ENCODE assay signal across 10 cellular contexts in genomic region chr12:110338754-110339153, GRCh38. TPM values are rescaled to one million over a fixed set of nuclear protein-coding genes. Genes with fewer than 3 reads are reported as not detected.
DNase-seq lines count a peak whose midpoint lies in the region; ATAC-seq and TF ChIP-seq lines count a peak whose summit lies in the region.
"Had no signal": no experiment of that assay in that cellular context is flagged by ENCODE, and none has a peak within 500 bp of the region (broad histone marks: within the 10 kb centered on the region; RNA-seq: fewer than 3 reads in every experiment).

No MANE protein-coding gene starts in this region.

- TF ChIP-seq CTCF in DOHH2 (IDR thresholded peaks at IDR 0.05; ENCODE audit: low read depth, low read length, poor library complexity, severe bottlenecking) (peak; percentile 35), HCT116 (IDR thresholded peaks at IDR 0.05 in 2 of 3, conservative IDR thresholded peaks at IDR 0.05 in 1 of 3; ENCODE audit: borderline replicate concordance in 1 of 3, insufficient read depth in 1 of 3, low read depth in 2 of 3, low read length in 2 of 3) (peak in 1 of 3 experiments; percentile 44; a peak in 2 of 6 replicates), mucosa of descending colon (IDR thresholded peaks at IDR 0.05) (no peak), GM13976 (IDR thresholded peaks at IDR 0.05; ENCODE audit: borderline replicate concordance, control extremely low read depth, extremely low read depth, insufficient read depth, missing control alignments) (no peak)

- H4K20me1 ChIP-seq in DOHH2 (ENCODE audit: control insufficient read depth, insufficient read depth, low read depth, low read length) (no peaks in the 10 kb centered on the region; the same call in 1 of the 2 replicates), HCT116 (ENCODE audit: insufficient read depth) (no peaks in the 10 kb centered on the region)

- no TSS peak for BruUV-seq in HCT116 (replicated peaks; lab: Mats Ljungman, UMichigan)

- no peaks in the 10 kb centered on the region for H3K27me3 ChIP-seq in DOHH2 (ENCODE audit: control insufficient read depth, low read length)
- H3K27me3 ChIP-seq in HCT116 (ENCODE audit: insufficient read depth, low read length), result no peaks in the 10 kb centered on the region

- in situ Hi-C loops in GM13976 (cut with MboI; ENCODE audit: low sequenced_read_pairs, unreplicated experiment), result no loop called here

- H3F3A ChIP-seq in DOHH2 (ENCODE audit: control insufficient read depth, insufficient read depth), result peaks cover 19% of the 10 kb centered on the region

- RAD21 ChIA-PET in HCT116 (lab: Charles Lee; ENCODE audit: low non-redundant PET in 1 of 2, low total read pairs in 2 of 2, uncharacterized antibody in 2 of 2, unreplicated experiment in 2 of 2), result no interaction called here

- H3K27me3 Mint-ChIP-seq in activated T-helper 17 cell treated with anti-CD3 and anti-CD28 coated beads, Interleukin-2, amount 50 U/mL, for 72 hours, result no peaks in the 10 kb centered on the region

- TF ChIP-seq RAD21 in HCT116 (IDR thresholded peaks at IDR 0.05; ENCODE audit: low read depth), result peak; percentile 27; the same call in 1 of the 2 replicates

- no peak overlapping the region for H3K9ac ChIP-seq in HCT116 (ENCODE audit: low read length)

- DNase-seq in HCT116 (ENCODE audit: low read depth, low spot score), result peak; percentile 7
- DNase-seq in mucosa of descending colon, result no peak
- DNase-seq in SHP77 treated with DMSO at 0.1 percent for 48 hours (lab: John Stamatoyannopoulos, UW), result no peak
- no peak for DNase-seq in GM13976 (ENCODE audit: low spot score)
- DNase-seq: kidney; NCI-H1930; stimulated activated CD4-positive, alpha-beta T cell treated with anti-CD3 and anti-CD28 coated beads, Interleukin-1b, Interleukin-23, amount 100 ng/mL, for 48 hours had no signal

- peaks cover 29% of the 10 kb centered on the region for H3K4me1 ChIP-seq in DOHH2 (ENCODE audit: control insufficient read depth, low read length)
- H3K4me1 ChIP-seq in HCT116 (ENCODE audit: control insufficient read depth in 1 of 2, insufficient read depth in 2 of 2, low read length in 2 of 2), result no peaks in the 10 kb centered on the region; a peak in 1 of 4 replicates
- peaks cover 12% of the 10 kb centered on the region for H3K4me1 ChIP-seq in mucosa of descending colon (ENCODE audit: low read depth)

- no peaks in the 10 kb centered on the region for H3K9me3 Mint-ChIP-seq in activated T-helper 17 cell treated with anti-CD3 and anti-CD28 coated beads, Interleukin-2, amount 50 U/mL, for 72 hours

- H3K9me3 ChIP-seq in DOHH2 (ENCODE audit: control insufficient read depth, insufficient read depth, low read length) (no peaks in the 10 kb centered on the region), HCT116 (ENCODE audit: control insufficient read depth in 1 of 2, insufficient read depth in 1 of 2, low read depth in 1 of 2, low read length in 2 of 2) (no peaks in the 10 kb centered on the region), mucosa of descending colon (no peaks in the 10 kb centered on the region)

- H3K4me2 ChIP-seq in DOHH2 (ENCODE audit: low read length), result peak overlapping the region; percentile 5
- H3K4me2 ChIP-seq in HCT116 (ENCODE audit: low read length), result no peak overlapping the region

- H3K27ac Mint-ChIP-seq in activated T-helper 17 cell treated with anti-CD3 and anti-CD28 coated beads, Interleukin-2, amount 50 U/mL, for 72 hours, result peak overlapping the region; percentile 1

- intact Hi-C loops in HCT116 (cut with micrococcal nuclease) (loop anchor here (5.0 kb wide), 1 partner anchor 236 kb away; no protein-coding TSS in a partner anchor), mucosa of descending colon (cut with DNase I, micrococcal nuclease) (no loop called here)

- peak overlapping the region; percentile 40 for H3K27ac ChIP-seq in DOHH2 (ENCODE audit: low read depth, low read length)
- no peak overlapping the region for H3K27ac ChIP-seq in HCT116 (ENCODE audit: low read depth, low read length)

- H3K36me3 ChIP-seq in DOHH2 (ENCODE audit: control insufficient read depth, low read length) (peaks cover 99% of the 10 kb centered on the region), HCT116 (ENCODE audit: control insufficient read depth in 1 of 2, insufficient read depth in 2 of 2, low read length in 2 of 2) (peaks cover 76 to 91% of the 10 kb centered on the region in 2 experiments), mucosa of descending colon (ENCODE audit: low read depth) (peaks cover 53% of the 10 kb centered on the region)

- POLR2A ChIA-PET in HCT116 (lab: Charles Lee), result no interaction called here

- H3K4me1 Mint-ChIP-seq in activated T-helper 17 cell treated with anti-CD3 and anti-CD28 coated beads, Interleukin-2, amount 50 U/mL, for 72 hours, result no peaks in the 10 kb centered on the region

- peaks cover 100% of the 10 kb centered on the region for H3K36me3 Mint-ChIP-seq in activated T-helper 17 cell treated with anti-CD3 and anti-CD28 coated beads, Interleukin-2, amount 50 U/mL, for 72 hours (ENCODE audit: low read depth)

- CTCF ChIA-PET in HCT116 (lab: Charles Lee), result no interaction called here

- TF ChIP-seq POLR2A in HCT116 (IDR thresholded peaks at IDR 0.05; ENCODE audit: borderline replicate concordance, extremely low read depth, insufficient read depth, insufficient read length), result no peak

- H2AFZ ChIP-seq in HCT116 (ENCODE audit: low read depth, low read length, poor library complexity, severe bottlenecking), result no peak overlapping the region

- no peak overlapping the region for H3K4me3 Mint-ChIP-seq in activated T-helper 17 cell treated with anti-CD3 and anti-CD28 coated beads, Interleukin-2, amount 50 U/mL, for 72 hours

- H3K79me2 ChIP-seq in DOHH2 (ENCODE audit: control insufficient read depth, low read length), result peaks cover 17% of the 10 kb centered on the region; the same call in 1 of the 2 replicates
- H3K79me2 ChIP-seq in HCT116 (ENCODE audit: insufficient read depth, low read length), result peaks cover 72% of the 10 kb centered on the region

- H3K4me3 ChIP-seq in DOHH2 (ENCODE audit: low read length) (peak overlapping the region; percentile 8; the same call in 1 of the 2 replicates), HCT116 (replicated peaks in 1 of 2; ENCODE audit: low read depth in 1 of 2, low read length in 2 of 2) (no peak overlapping the region), mucosa of descending colon (no peak overlapping the region)

- H3K9me2 ChIP-seq in DOHH2 (replicated peaks; ENCODE audit: control insufficient read depth, low read length) (no peaks in the 10 kb centered on the region), HCT116 (ENCODE audit: insufficient read depth) (no peaks in the 10 kb centered on the region)

- ATAC-seq in HCT116, result peak; percentile 56
- no peak for ATAC-seq in activated T-helper 17 cell treated with anti-CD3 and anti-CD28 coated beads, Interleukin-2, amount 50 U/mL, for 72 hours (replicated peaks)
- peak; percentile 8 for ATAC-seq in mucosa of descending colon
- no peak for ATAC-seq in HG03354 (IDR thresholded peaks at IDR 0.05; ENCODE audit: poor library complexity, severe bottlenecking, unreplicated experiment)

TF ChIP-seq in HCT116, 20 proteins besides CTCF, POLR2A, EP300 and RAD21 (continues in another document):
- TF ChIP-seq EZH2phosphoT487 (IDR thresholded peaks at IDR 0.05; ENCODE audit: borderline replicate concordance), result no peak
- no peak for TF ChIP-seq CEBPB (IDR thresholded peaks at IDR 0.05; ENCODE audit: low read depth)
- TF ChIP-seq ZBTB33 (IDR thresholded peaks at IDR 0.05; ENCODE audit: extremely low read depth, insufficient replicate concordance, low read length), result no peak
- TF ChIP-seq CBX3 (IDR thresholded peaks at IDR 0.05; ENCODE audit: low read depth), result no peak
- no peak for TF ChIP-seq FOSL1 (IDR thresholded peaks at IDR 0.05; ENCODE audit: low read depth)
- no peak for TF ChIP-seq JUND (IDR thresholded peaks at IDR 0.05)
- TF ChIP-seq SP1 (IDR thresholded peaks at IDR 0.05; ENCODE audit: low read depth), result no peak
- no peak for TF ChIP-seq ELF1 (IDR thresholded peaks at IDR 0.05; ENCODE audit: borderline replicate concordance, low read depth)
- no peak for TF ChIP-seq ZNF274 (IDR thresholded peaks at IDR 0.05; ENCODE audit: low read depth, low read length)
- no peak for TF ChIP-seq EGR1 (IDR thresholded peaks at IDR 0.05; ENCODE audit: low read depth)

RNA-seq across cellular contexts. Expression of gene ATP2A2, which starts 57.7 kb away (rescaled TPM):
- total RNA-seq in HCT116 (2021; ENCODE audit: unreplicated experiment) (239 TPM), mucosa of descending colon (100 to 1,000 TPM; 242 to 287 (median 259) TPM)
- 146 and 151 TPM in 2 replicates for polyA plus RNA-seq in HCT116 (2012)
- total RNA-seq in activated T-helper 17 cell treated with anti-CD3 and anti-CD28 coated beads, Interleukin-2, amount 50 U/mL, for 72 hours, result 100 to 1,000 TPM; 135 to 261 TPM

Comparison
In these comparisons a context has a peak if more than half of its experiments do, and no peak if none do; other contexts are left out.
1. ATAC-seq: peak in HCT116 (single experiment) and mucosa of descending colon (single experiment); none in activated T-helper 17 cell treated with anti-CD3 and anti-CD28 coated beads, Interleukin-2, amount 50 U/mL, for 72 hours (single experiment) and HG03354 (single experiment).